ENCODE assay signal across 38 cellular contexts in genomic region chr5:123748239-123748638, GRCh38.
"Had no signal": no experiment of that assay in that cellular context is flagged by ENCODE, and none has a peak within 500 bp of the region (broad histone marks: within the 10 kb centered on the region; RNA-seq: fewer than 3 reads in every experiment).

No MANE protein-coding gene starts in this region.

- H3K27ac Mint-ChIP-seq: activated naive CD4-positive, alpha-beta T cell treated with anti-CD3 and anti-CD28 coated beads for 36 hours; activated naive CD4-positive, alpha-beta T cell treated with anti-CD3 and anti-CD28 coated beads, Interleukin-2, amount 10 ng/mL, durations not matched to agents 7 days and 5 days; activated naive CD4-positive, alpha-beta T cell treated with anti-CD3 and anti-CD28 coated beads, Interleukin-2, amount 50 U/mL, for 24 hours; activated naive CD4-positive, alpha-beta T cell treated with anti-CD3 and anti-CD28 coated beads, Interleukin-2, amount 50 U/mL, for 72 hours; activated naive CD8-positive, alpha-beta T cell; activated naive CD8-positive, alpha-beta T cell treated with anti-CD3 and anti-CD28 coated beads for 36 hours; activated naive CD8-positive, alpha-beta T cell treated with anti-CD3 and anti-CD28 coated beads, Interleukin-2, amount 10 ng/mL, durations not matched to agents 7 days and 5 days; activated naive CD8-positive, alpha-beta T cell treated with anti-CD3 and anti-CD28 coated beads, Interleukin-2, amount 50 U/mL, for 24 hours; activated T-cell treated with anti-CD3 and anti-CD28 coated beads, Interleukin-2, amount 50 U/mL, for 24 hours; activated T-cell treated with anti-CD3 and anti-CD28 coated beads, Interleukin-2, amount 50 U/mL, for 72 hours; activated T-helper 1 cell treated with anti-CD3 and anti-CD28 coated beads, Interleukin-12 subunit alpha, Interleukin-12 subunit beta, Interleukin-2, Interleukin-4 antibody, amounts not matched to agents 30 ng/mL and 10 ng/mL and 1 ng/mL, durations not matched to agents 14 hours and 24 hours and 36 hours; activated T-helper 17 cell treated with anti-CD3 and anti-CD28 coated beads, Interleukin-2, amount 50 U/mL, for 72 hours; activated T-helper 2 cell treated with anti-CD3 and anti-CD28 coated beads, Interferon-gamma antibody, Interleukin-2, Interleukin-4, amounts not matched to agents 10 μg/mL and 5 μg/mL and 100 μg/mL, durations not matched to agents 14 hours and 24 hours and 36 hours; brain had no signal

- H3K27ac ChIP-seq: adrenal gland, ascending aorta, body of pancreas, brain microvascular endothelial cell, breast epithelium, cardiac muscle cell had no signal

- H3K36me3 ChIP-seq: adrenal gland, ascending aorta, brain microvascular endothelial cell, breast epithelium, cardiac muscle cell had no signal

- H3K4me1 ChIP-seq: adrenal gland, ascending aorta, body of pancreas, breast epithelium had no signal

- H3K9me3 ChIP-seq: adrenal gland, ascending aorta, body of pancreas, breast epithelium had no signal

- H3K27me3 Mint-ChIP-seq: activated naive CD4-positive, alpha-beta T cell treated with anti-CD3 and anti-CD28 coated beads, Interleukin-2, amount 10 ng/mL, durations not matched to agents 7 days and 5 days; activated naive CD8-positive, alpha-beta T cell; activated naive CD8-positive, alpha-beta T cell treated with anti-CD3 and anti-CD28 coated beads for 36 hours; activated naive CD8-positive, alpha-beta T cell treated with anti-CD3 and anti-CD28 coated beads, Interleukin-2, amount 10 ng/mL, durations not matched to agents 7 days and 5 days; activated naive CD8-positive, alpha-beta T cell treated with anti-CD3 and anti-CD28 coated beads, Interleukin-2, amount 50 U/mL, for 24 hours; activated T-cell treated with anti-CD3 and anti-CD28 coated beads, Interleukin-2, amount 50 U/mL, for 24 hours; activated T-helper 17 cell treated with anti-CD3 and anti-CD28 coated beads, Interleukin-2, amount 50 U/mL, for 72 hours; brain; central memory CD8-positive, alpha-beta T cell had no signal

- H3K4me3 ChIP-seq: adrenal gland, ascending aorta, body of pancreas, breast epithelium, cardiac muscle cell had no signal

- H3K9me3 Mint-ChIP-seq: activated naive CD4-positive, alpha-beta T cell treated with anti-CD3 and anti-CD28 coated beads for 36 hours; activated naive CD4-positive, alpha-beta T cell treated with anti-CD3 and anti-CD28 coated beads, Interleukin-2, amount 10 ng/mL, durations not matched to agents 7 days and 5 days; activated naive CD4-positive, alpha-beta T cell treated with anti-CD3 and anti-CD28 coated beads, Interleukin-2, amount 50 U/mL, for 24 hours; activated naive CD4-positive, alpha-beta T cell treated with anti-CD3 and anti-CD28 coated beads, Interleukin-2, amount 50 U/mL, for 72 hours; activated naive CD8-positive, alpha-beta T cell treated with anti-CD3 and anti-CD28 coated beads for 36 hours; activated naive CD8-positive, alpha-beta T cell treated with anti-CD3 and anti-CD28 coated beads, Interleukin-2, amount 10 ng/mL, durations not matched to agents 7 days and 5 days; activated naive CD8-positive, alpha-beta T cell treated with anti-CD3 and anti-CD28 coated beads, Interleukin-2, amount 50 U/mL, for 24 hours; activated T-cell treated with anti-CD3 and anti-CD28 coated beads, Interleukin-2, amount 50 U/mL, for 24 hours; activated T-cell treated with anti-CD3 and anti-CD28 coated beads, Interleukin-2, amount 50 U/mL, for 4 hours; activated T-helper 1 cell treated with anti-CD3 and anti-CD28 coated beads, Interleukin-12 subunit alpha, Interleukin-12 subunit beta, Interleukin-2, Interleukin-4 antibody, amounts not matched to agents 30 ng/mL and 10 ng/mL and 1 ng/mL, durations not matched to agents 14 hours and 24 hours and 36 hours; activated T-helper 2 cell treated with anti-CD3 and anti-CD28 coated beads, Interferon-gamma antibody, Interleukin-2, Interleukin-4, amounts not matched to agents 10 μg/mL and 5 μg/mL and 100 μg/mL, durations not matched to agents 14 hours and 24 hours and 36 hours; brain had no signal

- H3K27me3 ChIP-seq: adrenal gland, ascending aorta, body of pancreas, brain microvascular endothelial cell, breast epithelium, cardiac muscle cell had no signal

- DNase-seq: activated effector memory CD4-positive, alpha-beta T cell treated with anti-CD3 and anti-CD28 coated beads, Interleukin-2, amount 50 U/mL, for 16 hours; activated effector memory CD4-positive, alpha-beta T cell treated with Interleukin-2 at 50 U/mL for 16 hours; activated gamma-delta T cell; activated gamma-delta T cell treated with Interleukin-2 at 50 U/mL for 16 hours; activated naive CD4-positive, alpha-beta T cell; activated naive CD4-positive, alpha-beta T cell treated with anti-CD3 and anti-CD28 coated beads for 36 hours; activated naive CD4-positive, alpha-beta T cell treated with anti-CD3 and anti-CD28 coated beads, Interleukin-2, amount 10 ng/mL, durations not matched to agents 7 days and 5 days; activated naive CD4-positive, alpha-beta T cell treated with anti-CD3 and anti-CD28 coated beads, Interleukin-2, amount 50 U/mL, for 16 hours; activated naive CD4-positive, alpha-beta T cell treated with Interleukin-2 at 50 U/mL for 16 hours; activated naive CD8-positive, alpha-beta T cell treated with anti-CD3 and anti-CD28 coated beads for 36 hours; activated naive CD8-positive, alpha-beta T cell treated with anti-CD3 and anti-CD28 coated beads, Interleukin-2, amount 10 ng/mL, durations not matched to agents 7 days and 5 days; activated naive CD8-positive, alpha-beta T cell treated with anti-CD3 and anti-CD28 coated beads, Interleukin-2, amount 50 U/mL, for 24 hours; activated T-cell treated with anti-CD3 and anti-CD28 coated beads, Interleukin-2, amount 50 U/mL, for 1 hour; activated T-cell treated with anti-CD3 and anti-CD28 coated beads, Interleukin-2, amount 50 U/mL, for 24 hours; activated T-cell treated with anti-CD3 and anti-CD28 coated beads, Interleukin-2, amount 50 U/mL, for 4 hours; activated T-cell treated with anti-CD3 and anti-CD28 coated beads, Interleukin-2, amount 50 U/mL, for 48 hours; activated T-cell treated with anti-CD3 and anti-CD28 coated beads, Interleukin-2, amount 50 U/mL, for 72 hours; adrenal gland; amniotic stem cell; amygdala; anterior cingulate cortex; aorta; body of pancreas; brain microvascular endothelial cell; caudate nucleus; central memory CD4-positive, alpha-beta T cell; cerebellar nuclear complex had no signal

- H3K4me3 Mint-ChIP-seq: activated naive CD4-positive, alpha-beta T cell treated with anti-CD3 and anti-CD28 coated beads for 36 hours; activated naive CD4-positive, alpha-beta T cell treated with anti-CD3 and anti-CD28 coated beads, Interleukin-2, amount 10 ng/mL, durations not matched to agents 7 days and 5 days; activated naive CD4-positive, alpha-beta T cell treated with anti-CD3 and anti-CD28 coated beads, Interleukin-2, amount 50 U/mL, for 24 hours; activated naive CD8-positive, alpha-beta T cell; activated naive CD8-positive, alpha-beta T cell treated with anti-CD3 and anti-CD28 coated beads for 36 hours; activated naive CD8-positive, alpha-beta T cell treated with anti-CD3 and anti-CD28 coated beads, Interleukin-2, amount 10 ng/mL, durations not matched to agents 7 days and 5 days; activated naive CD8-positive, alpha-beta T cell treated with anti-CD3 and anti-CD28 coated beads, Interleukin-2, amount 50 U/mL, for 24 hours; activated T-cell treated with anti-CD3 and anti-CD28 coated beads, Interleukin-2, amount 50 U/mL, for 24 hours; activated T-cell treated with anti-CD3 and anti-CD28 coated beads, Interleukin-2, amount 50 U/mL, for 4 hours; activated T-cell treated with anti-CD3 and anti-CD28 coated beads, Interleukin-2, amount 50 U/mL, for 72 hours; activated T-helper 1 cell treated with anti-CD3 and anti-CD28 coated beads, Interleukin-12 subunit alpha, Interleukin-12 subunit beta, Interleukin-2, Interleukin-4 antibody, amounts not matched to agents 30 ng/mL and 10 ng/mL and 1 ng/mL, durations not matched to agents 14 hours and 24 hours and 36 hours; activated T-helper 17 cell treated with anti-CD3 and anti-CD28 coated beads, Interleukin-2, amount 50 U/mL, for 72 hours; brain; central memory CD8-positive, alpha-beta T cell had no signal

- H3K36me3 Mint-ChIP-seq: activated naive CD4-positive, alpha-beta T cell treated with anti-CD3 and anti-CD28 coated beads, Interleukin-2, amount 10 ng/mL, durations not matched to agents 7 days and 5 days; activated naive CD4-positive, alpha-beta T cell treated with anti-CD3 and anti-CD28 coated beads, Interleukin-2, amount 50 U/mL, for 24 hours; activated naive CD4-positive, alpha-beta T cell treated with anti-CD3 and anti-CD28 coated beads, Interleukin-2, amount 50 U/mL, for 72 hours; activated naive CD8-positive, alpha-beta T cell; activated naive CD8-positive, alpha-beta T cell treated with anti-CD3 and anti-CD28 coated beads for 36 hours; activated naive CD8-positive, alpha-beta T cell treated with anti-CD3 and anti-CD28 coated beads, Interleukin-2, amount 10 ng/mL, durations not matched to agents 7 days and 5 days; brain had no signal

- ATAC-seq: activated naive CD4-positive, alpha-beta T cell treated with anti-CD3 and anti-CD28 coated beads, Interleukin-2, amount 50 U/mL, for 72 hours; activated naive CD8-positive, alpha-beta T cell treated with anti-CD3 and anti-CD28 coated beads, Interleukin-2, amount 50 U/mL, for 24 hours; activated T-cell treated with anti-CD3 and anti-CD28 coated beads, Interleukin-2, amount 50 U/mL, for 4 hours; activated T-cell treated with anti-CD3 and anti-CD28 coated beads, Interleukin-2, amount 50 U/mL, for 72 hours; activated T-helper 17 cell treated with anti-CD3 and anti-CD28 coated beads, Interleukin-2, amount 50 U/mL, for 72 hours; body of pancreas had no signal

- H3K4me1 Mint-ChIP-seq: activated naive CD4-positive, alpha-beta T cell treated with anti-CD3 and anti-CD28 coated beads, Interleukin-2, amount 10 ng/mL, durations not matched to agents 7 days and 5 days; activated naive CD4-positive, alpha-beta T cell treated with anti-CD3 and anti-CD28 coated beads, Interleukin-2, amount 50 U/mL, for 24 hours; activated naive CD8-positive, alpha-beta T cell treated with anti-CD3 and anti-CD28 coated beads for 36 hours; activated naive CD8-positive, alpha-beta T cell treated with anti-CD3 and anti-CD28 coated beads, Interleukin-2, amount 10 ng/mL, durations not matched to agents 7 days and 5 days; activated naive CD8-positive, alpha-beta T cell treated with anti-CD3 and anti-CD28 coated beads, Interleukin-2, amount 50 U/mL, for 24 hours; activated T-helper 17 cell treated with anti-CD3 and anti-CD28 coated beads, Interleukin-2, amount 50 U/mL, for 72 hours; central memory CD8-positive, alpha-beta T cell had no signal
